In genomic region chr5:149930754-149931574, GRCh38 we compare ENCODE assay signal across 1 cellular context.
TF ChIP-seq lines count a peak whose summit lies in the region.

No MANE protein-coding gene starts in this region.

TF ChIP-seq in HEK293, 187 proteins besides CTCF, POLR2A, EP300 and RAD21 (continued from another document):
- no peak for TF ChIP-seq ZNF266 (tag by site-specific recombination; IDR thresholded peaks at IDR 0.05; ENCODE audit: low read depth)
